ENCODE assay signal across 20 cellular contexts in genomic region chr2:137935591-137935990, GRCh38. TPM values are rescaled to one million over a fixed set of nuclear protein-coding genes. Genes with fewer than 3 reads are reported as not detected.
DNase-seq lines count a peak whose midpoint lies in the region; ATAC-seq, FAIRE-seq and TF ChIP-seq lines count a peak whose summit lies in the region.
"Had no signal": no experiment of that assay in that cellular context is flagged by ENCODE, and none has a peak within 500 bp of the region (broad histone marks: within the 10 kb centered on the region; RNA-seq: fewer than 3 reads in every experiment).

No MANE protein-coding gene starts in this region.

- H3K79me1 ChIP-seq in IMR-90 (ENCODE audit: low read depth in 1 of 2, low read length in 2 of 2), result no peaks in the 10 kb centered on the region

- no peak overlapping the region for H2BK15ac ChIP-seq in IMR-90 (ENCODE audit: low read depth, low read length)

- H3K36me3 Mint-ChIP-seq in mesothelial cell of epicardium, result no peaks in the 10 kb centered on the region
- no peaks in the 10 kb centered on the region for H3K36me3 Mint-ChIP-seq in osteocyte (ENCODE audit: unreplicated experiment)
- H3K36me3 Mint-ChIP-seq: CD4-positive, CD25-positive, alpha-beta regulatory T cell; IgD-negative memory B cell had no signal

- H3K9me3 Mint-ChIP-seq in mesothelial cell of epicardium (peaks cover 15% of the 10 kb centered on the region), osteocyte (ENCODE audit: unreplicated experiment) (peaks cover 4% of the 10 kb centered on the region)

- DNase-seq in IMR-90 (no peak), mesothelial cell of epicardium (ENCODE audit: low spot score in 2 of 2, unreplicated experiment in 2 of 2) (no peak), C1 segment of cervical spinal cord (lab: John Stamatoyannopoulos, UW) (no peak), osteocyte (ENCODE audit: extremely low spot score, unreplicated experiment) (no peak)
- DNase-seq: CD4-positive, CD25-positive, alpha-beta regulatory T cell; CD8-positive, alpha-beta memory T cell; COR-L47; GM23248; HCEC 1CT had no signal

- TF ChIP-seq RAD21 in IMR-90 (IDR thresholded peaks at IDR 0.05; ENCODE audit: low read length), result no peak

- ATAC-seq in IMR-90 (ENCODE audit: low read depth), result 0 out of 2 replicates have a peak, but pooled peaks have one; percentile 14
- ATAC-seq in SK-N-SH treated with all-trans-retinoic acid at 6 μM for 48 hours, result no peak
- ATAC-seq in GM19467 (IDR thresholded peaks at IDR 0.05; ENCODE audit: unreplicated experiment), result no peak

- H3K4ac ChIP-seq in IMR-90 (ENCODE audit: low read depth, low read length), result no peak overlapping the region

- H2BK120ac ChIP-seq in IMR-90 (ENCODE audit: low read depth, low read length), result no peak overlapping the region

- TF ChIP-seq POLR2A in IMR-90 (IDR thresholded peaks at IDR 0.05; ENCODE audit: low read depth, low read length), result no peak

- no peak overlapping the region for H3K14ac ChIP-seq in IMR-90 (replicated peaks; ENCODE audit: low read depth, low read length)

- intact Hi-C loops in IMR-90 (cut with micrococcal nuclease), result no loop called here

- peaks cover 8% of the 10 kb centered on the region; the same call in 1 of the 2 replicates for H3K4me1 ChIP-seq in IMR-90 (ENCODE audit: control insufficient read depth, insufficient read depth, low read length)

- H3K27ac Mint-ChIP-seq in mesothelial cell of epicardium, result peak overlapping the region; percentile 32
- H3K27ac Mint-ChIP-seq in osteocyte (ENCODE audit: unreplicated experiment), result no peak overlapping the region
- H3K27ac Mint-ChIP-seq: B cell; CD4-positive, CD25-positive, alpha-beta regulatory T cell; CD8-positive, alpha-beta memory T cell; IgD-negative memory B cell had no signal

- CTCF ChIA-PET in IMR-90 (lab: Yijun Ruan, JAX), result no interaction called here

- H3K18ac ChIP-seq in IMR-90 (ENCODE audit: low read depth, low read length), result no peak overlapping the region

- no peak overlapping the region for H2BK5ac ChIP-seq in IMR-90 (ENCODE audit: low read depth, low read length, poor library complexity, severe bottlenecking)

- H4K91ac ChIP-seq in IMR-90 (ENCODE audit: insufficient read depth, low read depth, low read length), result no peak overlapping the region

- no TSS peak for BruUV-seq in IMR-90 (replicated peaks; lab: Mats Ljungman, UMichigan)

- no peak overlapping the region for H2AK5ac ChIP-seq in IMR-90 (ENCODE audit: low read depth, low read length)

- no peak overlapping the region for H2BK20ac ChIP-seq in IMR-90 (ENCODE audit: low read depth, low read length)

- no peaks in the 10 kb centered on the region for H4K20me1 ChIP-seq in IMR-90 (ENCODE audit: insufficient read depth, low read length)
- H4K20me1 ChIP-seq: BLaER1 treated with 17β-estradiol and CSF1 and Interleukin-3, amounts not matched to agents 10 nM and 100 nM had no signal

- H3K27me3 Mint-ChIP-seq in mesothelial cell of epicardium (ENCODE audit: low read depth) (no peaks in the 10 kb centered on the region), osteocyte (ENCODE audit: unreplicated experiment) (peaks cover 8% of the 10 kb centered on the region)
- H3K27me3 Mint-ChIP-seq: CD4-positive, CD25-positive, alpha-beta regulatory T cell; CD8-positive, alpha-beta memory T cell had no signal

- H3K4me2 ChIP-seq in IMR-90 (ENCODE audit: low read depth, low read length), result no peak overlapping the region
- H3K4me2 ChIP-seq: BLaER1 treated with 17β-estradiol and CSF1 and Interleukin-3, amounts not matched to agents 10 nM and 100 nM had no signal

- H3K36me3 ChIP-seq in IMR-90 (ENCODE audit: control insufficient read depth, insufficient read depth, low read length), result no peaks in the 10 kb centered on the region
- H3K36me3 ChIP-seq: BLaER1 treated with 17β-estradiol and CSF1 and Interleukin-3, amounts not matched to agents 10 nM and 100 nM had no signal

- no peaks in the 10 kb centered on the region; the same call in 1 of the 2 replicates for H3K9me3 ChIP-seq in IMR-90 (ENCODE audit: control insufficient read depth, insufficient read depth, low read length)

- no peak overlapping the region for H4K5ac ChIP-seq in IMR-90 (ENCODE audit: low read depth, low read length)

- H3K4me3 ChIP-seq in IMR-90 (ENCODE audit: insufficient read depth, low read depth, low read length), result no peak overlapping the region
- H3K4me3 ChIP-seq: BLaER1 treated with 17β-estradiol and CSF1 and Interleukin-3, amounts not matched to agents 10 nM and 100 nM; GM23248 had no signal

- H3K4me3 Mint-ChIP-seq in mesothelial cell of epicardium, result no peak overlapping the region
- H3K4me3 Mint-ChIP-seq in osteocyte (ENCODE audit: unreplicated experiment), result no peak overlapping the region
- H3K4me3 Mint-ChIP-seq: B cell; CD4-positive, CD25-positive, alpha-beta regulatory T cell; CD8-positive, alpha-beta memory T cell; IgD-negative memory B cell had no signal

- H2AFZ ChIP-seq in IMR-90 (replicated peaks; ENCODE audit: low read length, poor library complexity), result no peak overlapping the region
- H2AFZ ChIP-seq: GM23248 had no signal

- no peak overlapping the region for H3K9ac ChIP-seq in IMR-90 (ENCODE audit: low read depth, low read length)
- H3K9ac ChIP-seq: BLaER1 treated with 17β-estradiol and CSF1 and Interleukin-3, amounts not matched to agents 10 nM and 100 nM; GM23248 had no signal

- FAIRE-seq in TTC549 (lab: Jason Lieb, UNC), result peak; percentile 95
- FAIRE-seq: G401.6, GM12891, GM19239, H54, HTR-8/SVneo had no signal

- H3K56ac ChIP-seq in IMR-90 (ENCODE audit: extremely low read depth, insufficient read depth, low read length), result no peak overlapping the region

- H2AK9ac ChIP-seq in IMR-90 (replicated peaks; ENCODE audit: low read depth, low read length, poor library complexity), result no peak overlapping the region

- in situ Hi-C loops in IMR-90 (cut with MboI; ENCODE audit: low sequenced_read_pairs), result no loop called here

- no CpG with 5 or more reads among the region's 1 CpG for WGBS in IMR-90 (ENCODE audit: extremely low coverage in 2 of 2, insufficient read length in 1 of 2), 2 experiments

- no peak overlapping the region for H3K23ac ChIP-seq in IMR-90 (ENCODE audit: low read depth, low read length)

- H4K8ac ChIP-seq in IMR-90 (ENCODE audit: low read depth in 2 of 2, low read length in 2 of 2), result no peak overlapping the region

- H3K9me1 ChIP-seq in IMR-90 (ENCODE audit: insufficient read depth, low read length), result 0 out of 2 replicates have a peak, but pooled peaks cover 3% of the 10 kb centered on the region

- TF ChIP-seq CTCF in IMR-90 (conservative IDR thresholded peaks at IDR 0.05; ENCODE audit: low read depth, low read length) (no peak), mesothelial cell of epicardium (IDR thresholded peaks at IDR 0.05; ENCODE audit: unreplicated experiment) (no peak), osteocyte (IDR thresholded peaks at IDR 0.05) (no peak)

- peaks cover 41% of the 10 kb centered on the region for H3K4me1 Mint-ChIP-seq in mesothelial cell of epicardium
- H3K4me1 Mint-ChIP-seq in osteocyte (ENCODE audit: unreplicated experiment), result no peaks in the 10 kb centered on the region
- H3K4me1 Mint-ChIP-seq: B cell; CD4-positive, CD25-positive, alpha-beta regulatory T cell; CD8-positive, alpha-beta memory T cell; IgD-negative memory B cell had no signal

- dilution Hi-C loops in IMR-90 (cut with HindIII; ENCODE audit: low sequenced_read_pairs, unreplicated experiment), result no loop called here

- no peaks in the 10 kb centered on the region; the same call in 1 of the 2 replicates for H3K27me3 ChIP-seq in IMR-90 (ENCODE audit: control insufficient read depth, insufficient read depth, low read length)
- H3K27me3 ChIP-seq: BLaER1 treated with 17β-estradiol and CSF1 and Interleukin-3, amounts not matched to agents 10 nM and 100 nM had no signal

- no peak overlapping the region for H3K27ac ChIP-seq in IMR-90 (ENCODE audit: insufficient read depth, low read length)
- H3K27ac ChIP-seq: BLaER1 treated with 17β-estradiol and CSF1 and Interleukin-3, amounts not matched to agents 10 nM and 100 nM; GM23248 had no signal

- POLR2A ChIA-PET in IMR-90 (lab: Charles Lee; ENCODE audit: unreplicated experiment), result interaction anchor here (0.6 to 0.7 kb wide), 2 partner anchors 11 to 357 kb away, joined by 3 to 4 read pairs; no protein-coding TSS in a partner anchor

TF ChIP-seq in IMR-90, 13 proteins besides CTCF, POLR2A, EP300 and RAD21 (continues in another document):
- TF ChIP-seq NFE2L2 (IDR thresholded peaks at IDR 0.05; ENCODE audit: low read depth, low read length), result no peak
- no peak for TF ChIP-seq CEBPB (IDR thresholded peaks at IDR 0.05; ENCODE audit: low read depth, low read length)
- no peak for TF ChIP-seq USF2 (IDR thresholded peaks at IDR 0.05; ENCODE audit: low read depth, low read length)

TF ChIP-seq in SK-N-SH treated with all-trans-retinoic acid at 6 μM for 48 hours, 23 proteins besides CTCF, POLR2A, EP300 and RAD21 (continues in another document):
- no peak for TF ChIP-seq ZFP3 (CRISPR knock-in tag; IDR thresholded peaks at IDR 0.05)
- no peak for TF ChIP-seq PPARA (CRISPR knock-in tag; IDR thresholded peaks at IDR 0.05; ENCODE audit: borderline replicate concordance)
- no peak for TF ChIP-seq TSHZ2 (CRISPR knock-in tag; IDR thresholded peaks at IDR 0.05)
- no peak for TF ChIP-seq ZNF565 (CRISPR knock-in tag; conservative IDR thresholded peaks at IDR 0.05; ENCODE audit: low read depth)

RNA-seq across cellular contexts. Expression of gene HNMT, which starts 28.7 kb away (rescaled TPM):
- 12.2 and 14.2 TPM in 2 replicates for total RNA-seq in IMR-90 (2012; rRNA removed)
- polyA plus RNA-seq in IMR-90 (2012; rRNA removed), result 6.3 and 6.4 TPM in 2 replicates
- 2.7 and 2.8 TPM in 2 replicates for polyA plus RNA-seq in IMR-90 (2012; cell fraction: cytosol; rRNA removed)
- polyA plus RNA-seq in IMR-90 (2012; cell fraction: nucleus; rRNA removed; ENCODE audit: low replicate concordance), result 0.25 and 5.2 TPM in 2 replicates
- total RNA-seq in mesothelial cell of epicardium, result 14.4 to 18.8 TPM (median 16.9 TPM) in 3 replicates
- 3.2 and 4.6 TPM in 2 replicates for total RNA-seq in osteocyte
- total RNA-seq: B cell; CD4-positive, CD25-positive, alpha-beta regulatory T cell had no signal
- polyA plus RNA-seq: CD4-positive, CD25-positive, alpha-beta regulatory T cell; CD8-positive, alpha-beta memory T cell; IgD-negative memory B cell had no signal
